Comparison of ENCODE assay signal across 22 cellular contexts in the genomic region with DNA sequence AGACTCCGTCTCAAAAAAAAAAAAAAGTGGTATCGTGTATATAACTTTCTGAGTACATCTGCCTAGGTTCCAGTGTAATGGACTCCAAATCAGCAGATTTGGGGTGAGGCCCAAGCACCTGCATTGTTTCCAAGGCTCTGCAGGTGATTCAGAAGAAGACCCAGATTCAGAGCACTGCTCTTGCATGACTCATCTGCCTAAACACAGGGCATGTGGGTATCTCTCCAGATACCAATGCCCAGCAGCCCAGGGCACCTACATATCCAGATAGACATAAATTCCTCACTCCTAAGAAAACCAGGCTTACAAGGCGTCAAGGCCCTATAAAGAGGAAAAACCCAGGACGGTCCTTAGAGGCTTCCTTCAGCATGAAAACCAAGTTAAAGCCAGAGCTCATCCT.
"Had no signal": no experiment of that assay in that cellular context is flagged by ENCODE, and none has a peak within 500 bp of the region (broad histone marks: within the 10 kb centered on the region; RNA-seq: fewer than 3 reads in every experiment).

No MANE protein-coding gene starts in this region.

- H3K9me3 ChIP-seq: esophagus muscularis mucosa, lower lobe of right lung, prostate gland, right atrium auricular region, stomach had no signal

- H3K27me3 ChIP-seq: brain microvascular endothelial cell, esophagus muscularis mucosa, right atrium auricular region, stomach had no signal

- H3K4me1 ChIP-seq: esophagus muscularis mucosa, lower lobe of right lung, prostate gland, right atrium auricular region, stomach had no signal

- DNase-seq: activated CD4-positive, alpha-beta memory T cell treated with anti-CD3 and anti-CD28 coated beads for 36 hours; activated CD4-positive, CD25-positive, alpha-beta regulatory T cell treated with anti-CD3 and anti-CD28 coated beads, Interleukin-2, amount 50 U/mL, for 72 hours; activated naive CD4-positive, alpha-beta T cell treated with anti-CD3 and anti-CD28 coated beads for 36 hours; activated T-cell treated with anti-CD3 and anti-CD28 coated beads, Interleukin-2, amount 50 U/mL, for 1 hour; aorta; brain microvascular endothelial cell; cortex of kidney; left colon; lower lobe of right lung; nephron progenitor cell; occipital lobe; stimulated activated CD4-positive, alpha-beta T cell treated with anti-CD3 and anti-CD28 coated beads, Interleukin-12 subunit alpha, Interleukin-12 subunit beta, amount 100 ng/mL, for 4 hours; stimulated activated CD4-positive, alpha-beta T cell treated with anti-CD3 and anti-CD28 coated beads, Interleukin-1b, Interleukin-23, amount 100 ng/mL, for 48 hours; stimulated activated CD8-positive, alpha-beta memory T cell treated with anti-CD3 and anti-CD28 coated beads, Interleukin-4, amount 100 ng/mL, for 48 hours; stomach; T1000 had no signal

- H3K9me3 Mint-ChIP-seq: activated CD4-positive, alpha-beta memory T cell treated with anti-CD3 and anti-CD28 coated beads for 36 hours; activated naive CD4-positive, alpha-beta T cell treated with anti-CD3 and anti-CD28 coated beads for 36 hours; activated T-helper 2 cell treated with anti-CD3 and anti-CD28 coated beads, Interferon-gamma antibody, Interleukin-2, Interleukin-4, amounts not matched to agents 10 μg/mL and 5 μg/mL and 100 μg/mL, durations not matched to agents 14 hours and 24 hours and 36 hours; type B pancreatic cell had no signal

- H3K4me3 ChIP-seq: esophagus muscularis mucosa, lower lobe of right lung, prostate gland, right atrium auricular region, stomach had no signal

- H3K4me3 Mint-ChIP-seq: activated CD4-positive, alpha-beta memory T cell treated with anti-CD3 and anti-CD28 coated beads for 36 hours; activated naive CD4-positive, alpha-beta T cell treated with anti-CD3 and anti-CD28 coated beads for 36 hours; mesothelial cell of epicardium; nephron progenitor cell; type B pancreatic cell had no signal

- H3K27ac Mint-ChIP-seq: activated CD4-positive, alpha-beta memory T cell treated with anti-CD3 and anti-CD28 coated beads for 36 hours; activated naive CD4-positive, alpha-beta T cell treated with anti-CD3 and anti-CD28 coated beads for 36 hours; activated T-helper 2 cell treated with anti-CD3 and anti-CD28 coated beads, Interferon-gamma antibody, Interleukin-2, Interleukin-4, amounts not matched to agents 10 μg/mL and 5 μg/mL and 100 μg/mL, durations not matched to agents 14 hours and 24 hours and 36 hours; mesothelial cell of epicardium; nephron progenitor cell; type B pancreatic cell had no signal

- H3K36me3 ChIP-seq: esophagus muscularis mucosa, lower lobe of right lung, prostate gland, right atrium auricular region had no signal

- H3K27ac ChIP-seq: brain microvascular endothelial cell, esophagus muscularis mucosa, lower lobe of right lung, prostate gland, right atrium auricular region, stomach had no signal

- H3K4me1 Mint-ChIP-seq: mesothelial cell of epicardium, nephron progenitor cell had no signal

- H3K27me3 Mint-ChIP-seq: activated CD4-positive, alpha-beta memory T cell treated with anti-CD3 and anti-CD28 coated beads for 36 hours; type B pancreatic cell had no signal

- ATAC-seq: left colon, lower lobe of right lung had no signal
